In the genomic region with DNA sequence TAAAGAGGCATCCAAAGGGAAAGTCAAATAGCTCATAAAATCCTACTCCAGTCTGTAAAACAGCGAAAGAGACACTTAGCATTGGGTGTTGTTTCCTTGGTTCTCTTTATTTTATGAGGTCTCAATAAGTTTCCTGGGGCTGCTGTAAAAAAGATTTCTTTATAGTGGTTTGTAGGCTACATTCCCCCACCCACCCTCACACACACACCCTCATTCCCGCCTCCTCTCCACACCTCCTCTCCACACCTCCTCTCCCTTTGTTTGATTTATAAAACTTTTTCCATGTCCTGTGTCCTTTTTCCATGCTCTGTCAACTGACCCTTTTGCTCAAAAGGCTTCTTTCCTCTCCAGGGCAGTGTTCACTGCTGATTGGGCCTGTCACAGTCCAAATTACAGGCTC, we compare ENCODE assay signal across 20 cellular contexts.
"Had no signal": no experiment of that assay in that cellular context is flagged by ENCODE, and none has a peak within 500 bp of the region (broad histone marks: within the 10 kb centered on the region; RNA-seq: fewer than 3 reads in every experiment).

No MANE protein-coding gene starts in this region.

- H3K27ac ChIP-seq: RWPE1 had no signal

- DNase-seq: IMR-90, Karpas-422, KG1, NCI-H1048, NCI-H1105, NCI-H1417, NCI-H146, NCI-H1694 treated with DMSO at 0.1 percent for 48 hours, NCI-H1930, NCI-H2081, NCI-H2107, NCI-H2227 treated with DMSO at 0.1 percent for 48 hours, NCI-H524, NCI-H526 treated with DMSO at 0.1 percent for 48 hours, NCI-H748 treated with DMSO at 0.1 percent for 48 hours, SHP77, SK-N-SH had no signal

- H3K9me3 ChIP-seq: SK-N-SH had no signal

- ATAC-seq: HepG2, Panc1 had no signal
